Comparison of ENCODE assay signal across 18 cellular contexts in genomic region chr1:39160703-39161102, GRCh38. TPM values are rescaled to one million over a fixed set of nuclear protein-coding genes. Genes with fewer than 3 reads are reported as not detected.
DNase-seq lines count a peak whose midpoint lies in the region; ATAC-seq, FAIRE-seq and TF ChIP-seq lines count a peak whose summit lies in the region.
"Had no signal": no experiment of that assay in that cellular context is flagged by ENCODE, and none has a peak within 500 bp of the region (broad histone marks: within the 10 kb centered on the region; RNA-seq: fewer than 3 reads in every experiment).

No MANE protein-coding gene starts in this region.

- peaks cover 72% of the 10 kb centered on the region for H3K4me1 Mint-ChIP-seq in GM23338
- no peaks in the 10 kb centered on the region for H3K4me1 Mint-ChIP-seq in activated CD8-positive, alpha-beta T cell treated with anti-CD3 and anti-CD28 coated beads, Interleukin-2, amount 10 ng/mL, durations not matched to agents 7 days and 5 days (ENCODE audit: low read depth)

- peak overlapping the region; percentile 52 for H3K4me3 ChIP-seq in GM23338
- peak overlapping the region; percentile 41 for H3K4me3 ChIP-seq in lower lobe of right lung
- H3K4me3 ChIP-seq in suprapubic skin: no peak overlapping the region
- H3K4me3 ChIP-seq: tibial nerve had no signal

- H3K9me2 ChIP-seq in GM23338 (ENCODE audit: insufficient read depth): no peaks in the 10 kb centered on the region

- no peaks in the 10 kb centered on the region for H3K9me3 ChIP-seq in lower lobe of right lung
- H3K9me3 ChIP-seq in suprapubic skin: no peaks in the 10 kb centered on the region
- H3K9me3 ChIP-seq: tibial nerve had no signal

- no peak overlapping the region for H2AFZ ChIP-seq in GM23338

- intact Hi-C loops in lower lobe of right lung (cut with DNase I): no loop called here

- ATAC-seq in GM23338: no peak
- ATAC-seq in lower lobe of right lung: no peak
- ATAC-seq in activated CD8-positive, alpha-beta T cell treated with anti-CD3 and anti-CD28 coated beads, Interleukin-2, amount 10 ng/mL, durations not matched to agents 7 days and 5 days: no peak
- ATAC-seq: left colon had no signal

- H3K36me3 ChIP-seq in GM23338 (ENCODE audit: insufficient read depth): no peaks in the 10 kb centered on the region
- no peaks in the 10 kb centered on the region for H3K36me3 ChIP-seq in lower lobe of right lung
- H3K36me3 ChIP-seq in suprapubic skin: no peaks in the 10 kb centered on the region
- H3K36me3 ChIP-seq: tibial nerve had no signal

- H3K4me1 ChIP-seq in GM23338 (ENCODE audit: insufficient read depth) (peaks cover 78% of the 10 kb centered on the region), lower lobe of right lung (peaks cover 65% of the 10 kb centered on the region), suprapubic skin (peaks cover 51% of the 10 kb centered on the region)

- no peak overlapping the region; the same call in 2 of the 3 replicates for H3K4me3 Mint-ChIP-seq in GM23338
- no peak overlapping the region for H3K4me3 Mint-ChIP-seq in activated CD8-positive, alpha-beta T cell treated with anti-CD3 and anti-CD28 coated beads, Interleukin-2, amount 10 ng/mL, durations not matched to agents 7 days and 5 days

- DNase-seq in GM23338 (ENCODE audit: low spot score) (no peak), caudate nucleus (lab: John Stamatoyannopoulos, UW) (no peak), lower lobe of right lung (no peak), NCI-H226 (no peak), suprapubic skin (ENCODE audit: low spot score in 2 of 2) (no peak), D341Med (ENCODE audit: low spot score) (no peak)
- DNase-seq in activated CD8-positive, alpha-beta T cell treated with anti-CD3 and anti-CD28 coated beads, Interleukin-2, amount 10 ng/mL, durations not matched to agents 7 days and 5 days: no peak
- DNase-seq: activated CD4-positive, alpha-beta T cell treated with anti-CD3 and anti-CD28 coated beads for 48 hours; activated T-cell treated with anti-CD3 and anti-CD28 coated beads, Interleukin-2, amount 50 U/mL, for 48 hours; AML-193; amygdala; effector CD8-positive, alpha-beta T cell; left colon; MM.1S; OCI-M1; stimulated activated CD4-positive, alpha-beta T cell treated with anti-CD3 and anti-CD28 coated beads, Interleukin-12 subunit alpha, Interleukin-12 subunit beta, amount 100 ng/mL, for 4 hours had no signal

- peak overlapping the region; percentile 73 for H3K4me2 ChIP-seq in GM23338

- no peaks in the 10 kb centered on the region for H3K9me3 Mint-ChIP-seq in GM23338
- H3K9me3 Mint-ChIP-seq in activated CD8-positive, alpha-beta T cell treated with anti-CD3 and anti-CD28 coated beads, Interleukin-2, amount 10 ng/mL, durations not matched to agents 7 days and 5 days (ENCODE audit: insufficient read depth): no peaks in the 10 kb centered on the region

- H3K27ac ChIP-seq in GM23338 (ENCODE audit: low read depth) (peak overlapping the region; percentile 97), caudate nucleus (ENCODE audit: low read depth, low read length) (peak overlapping the region; percentile 37), lower lobe of right lung (peak overlapping the region; percentile 84), suprapubic skin (no peak overlapping the region)
- H3K27ac ChIP-seq: tibial nerve had no signal

- TF ChIP-seq POLR2A in suprapubic skin (IDR thresholded peaks at IDR 0.05): no peak

- peaks cover 94% of the 10 kb centered on the region for H3K79me2 ChIP-seq in GM23338 (replicated peaks; ENCODE audit: insufficient read depth)

- H3K27ac Mint-ChIP-seq in GM23338: peak overlapping the region; percentile 66
- no peak overlapping the region for H3K27ac Mint-ChIP-seq in activated CD8-positive, alpha-beta T cell treated with anti-CD3 and anti-CD28 coated beads, Interleukin-2, amount 10 ng/mL, durations not matched to agents 7 days and 5 days

- FAIRE-seq in A204.1 (lab: Jason Lieb, UNC): peak; percentile 93

- TF ChIP-seq EP300 in suprapubic skin (IDR thresholded peaks at IDR 0.05): no peak

- peaks cover 10% of the 10 kb centered on the region; the same call in 1 of the 2 replicates for H4K20me1 ChIP-seq in GM23338 (replicated peaks; ENCODE audit: insufficient read depth)

- H3K27me3 Mint-ChIP-seq in GM23338 (ENCODE audit: insufficient read depth, low read depth, poor library complexity): peaks cover 2% of the 10 kb centered on the region
- H3K27me3 Mint-ChIP-seq in activated CD8-positive, alpha-beta T cell treated with anti-CD3 and anti-CD28 coated beads, Interleukin-2, amount 10 ng/mL, durations not matched to agents 7 days and 5 days (ENCODE audit: low read depth): peaks cover 6% of the 10 kb centered on the region

- H3K27me3 ChIP-seq in GM23338 (ENCODE audit: insufficient read depth) (no peaks in the 10 kb centered on the region), lower lobe of right lung (ENCODE audit: low read depth) (no peaks in the 10 kb centered on the region), suprapubic skin (no peaks in the 10 kb centered on the region)

- CTCF ChIA-PET in activated CD8-positive, alpha-beta T cell treated with anti-CD3 and anti-CD28 coated beads, Interleukin-2, amount 10 ng/mL, durations not matched to agents 7 days and 5 days (lab: Charles Lee): interaction anchor here (1.6 kb wide), 1 partner anchor 32 kb away, joined by 4 read pairs; no protein-coding TSS in a partner anchor

- peaks cover 8% of the 10 kb centered on the region; the same call in 2 of the 3 replicates for H3K36me3 Mint-ChIP-seq in GM23338 (ENCODE audit: low read depth)
- no peaks in the 10 kb centered on the region for H3K36me3 Mint-ChIP-seq in activated CD8-positive, alpha-beta T cell treated with anti-CD3 and anti-CD28 coated beads, Interleukin-2, amount 10 ng/mL, durations not matched to agents 7 days and 5 days (ENCODE audit: low read depth)

- TF ChIP-seq CTCF in GM23338 (conservative IDR thresholded peaks at IDR 0.05; ENCODE audit: low read depth in 2 of 2): no peak; a peak in 1 of 4 replicates
- TF ChIP-seq CTCF in lower lobe of right lung (IDR thresholded peaks at IDR 0.05): peak; percentile 8
- TF ChIP-seq CTCF in suprapubic skin (IDR thresholded peaks at IDR 0.05): no peak

- peaks cover 11% of the 10 kb centered on the region for H3F3A ChIP-seq in GM23338 (replicated peaks; ENCODE audit: low read depth)

- POLR2A ChIA-PET in activated CD8-positive, alpha-beta T cell treated with anti-CD3 and anti-CD28 coated beads, Interleukin-2, amount 10 ng/mL, durations not matched to agents 7 days and 5 days (lab: Charles Lee): no interaction called here

TF ChIP-seq in GM23338, 12 proteins besides CTCF, POLR2A, EP300 and RAD21 (continues in another document):
- TF ChIP-seq POLR2AphosphoS5 (IDR thresholded peaks at IDR 0.05; ENCODE audit: low read depth) (no peak), STAT1 (IDR thresholded peaks at IDR 0.05; ENCODE audit: unreplicated experiment) (no peak), EZH2 (IDR thresholded peaks at IDR 0.05; ENCODE audit: low read depth, unreplicated experiment) (no peak), REST (IDR thresholded peaks at IDR 0.05; ENCODE audit: unreplicated experiment) (no peak), ZNF331 (CRISPR knock-in tag; IDR thresholded peaks at IDR 0.05; ENCODE audit: low read depth) (no peak), CREB1 (CRISPR knock-in tag; IDR thresholded peaks at IDR 0.05; ENCODE audit: low read depth) (no peak), ZNF114 (CRISPR knock-in tag; IDR thresholded peaks at IDR 0.05) (no peak), NANOG (IDR thresholded peaks at IDR 0.05; ENCODE audit: borderline replicate concordance) (no peak), JUNB (IDR thresholded peaks at IDR 0.05; ENCODE audit: unreplicated experiment) (no peak), EZH2phosphoT487 (IDR thresholded peaks at IDR 0.05; ENCODE audit: unreplicated experiment) (no peak)
- TF ChIP-seq, protein P1, sequence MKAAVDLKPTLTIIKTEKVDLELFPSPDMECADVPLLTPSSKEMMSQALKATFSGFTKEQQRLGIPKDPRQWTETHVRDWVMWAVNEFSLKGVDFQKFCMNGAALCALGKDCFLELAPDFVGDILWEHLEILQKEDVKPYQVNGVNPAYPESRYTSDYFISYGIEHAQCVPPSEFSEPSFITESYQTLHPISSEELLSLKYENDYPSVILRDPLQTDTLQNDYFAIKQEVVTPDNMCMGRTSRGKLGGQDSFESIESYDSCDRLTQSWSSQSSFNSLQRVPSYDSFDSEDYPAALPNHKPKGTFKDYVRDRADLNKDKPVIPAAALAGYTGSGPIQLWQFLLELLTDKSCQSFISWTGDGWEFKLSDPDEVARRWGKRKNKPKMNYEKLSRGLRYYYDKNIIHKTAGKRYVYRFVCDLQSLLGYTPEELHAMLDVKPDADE (IDR thresholded peaks at IDR 0.05): no peak

RNA-seq across cellular contexts. Expression of gene MACF1, which starts 43.8 kb away (rescaled TPM):
- 317 and 399 TPM in 2 replicates for total RNA-seq in GM23338 (2014; rRNA removed; shearing (Covaris generic))
- polyA plus RNA-seq in GM23338 (2016; fragmentation: Nextera tagmentation; extraction: Ambion mirVana): 87.3 and 104 TPM in 2 replicates
- total RNA-seq in lower lobe of right lung: 506 TPM
- total RNA-seq in activated CD8-positive, alpha-beta T cell treated with anti-CD3 and anti-CD28 coated beads, Interleukin-2, amount 10 ng/mL, durations not matched to agents 7 days and 5 days: 100 to 1,000 TPM; 353 to 366 TPM
- 100 to 1,000 TPM; 421 to 942 (median 545) TPM for total RNA-seq in suprapubic skin
